ENCODE assay signal across 13 cellular contexts in genomic region chr6:77034161-77034560, GRCh38.
DNase-seq lines count a peak whose midpoint lies in the region; ATAC-seq and TF ChIP-seq lines count a peak whose summit lies in the region.
"Had no signal": no experiment of that assay in that cellular context is flagged by ENCODE, and none has a peak within 500 bp of the region (broad histone marks: within the 10 kb centered on the region; RNA-seq: fewer than 3 reads in every experiment).

No MANE protein-coding gene starts in this region.

- H3K4me1 ChIP-seq in mesodermal cell (ENCODE audit: control insufficient read depth, insufficient read depth, low read length, poor library complexity, severe bottlenecking) (peaks cover 19% of the 10 kb centered on the region), heart right ventricle (peaks cover 0 to 5% (median 0%) of the 10 kb centered on the region in 9 donors)
- H3K4me1 ChIP-seq: suprapubic skin had no signal

- no peaks in the 10 kb centered on the region for H3K36me3 ChIP-seq in mesodermal cell (ENCODE audit: control insufficient read depth, insufficient read depth, low read length)
- no peaks in the 10 kb centered on the region for H3K36me3 ChIP-seq in heart right ventricle
- H3K36me3 ChIP-seq: suprapubic skin had no signal

- H3K27ac ChIP-seq in mesodermal cell (ENCODE audit: low read depth, low read length, severe bottlenecking): peak overlapping the region; percentile 91
- H3K27ac ChIP-seq in heart right ventricle: no peak overlapping the region
- H3K27ac ChIP-seq: suprapubic skin had no signal

- H3K9me3 ChIP-seq in mesodermal cell (ENCODE audit: control insufficient read depth, low read length) (peaks cover 4% of the 10 kb centered on the region), heart right ventricle (peaks cover 0 to 37% (median 12%) of the 10 kb centered on the region in 11 donors)

- H3K4me3 Mint-ChIP-seq in endothelial cell (ENCODE audit: unreplicated experiment): no peak overlapping the region
- H3K4me3 Mint-ChIP-seq: central memory CD8-positive, alpha-beta T cell; neural crest cell had no signal

- no peak overlapping the region for H3K4me3 ChIP-seq in mesodermal cell (ENCODE audit: extremely low read depth, insufficient read depth, low read length, poor library complexity, severe bottlenecking)
- no peak overlapping the region for H3K4me3 ChIP-seq in heart right ventricle
- H3K4me3 ChIP-seq: suprapubic skin had no signal

- WGBS in mesodermal cell (ENCODE audit: insufficient coverage in 2 of 2), 2 experiments: 36 to 43% methylated on average over 1 to 2 of the region's 5 CpGs
- WGBS in heart right ventricle, 2 donors: 19 to 22% methylated on average over 5 of the region's 5 CpGs

- TF ChIP-seq CTCF in endothelial cell (IDR thresholded peaks at IDR 0.05; ENCODE audit: unreplicated experiment): no peak
- no peak for TF ChIP-seq CTCF in heart right ventricle (IDR thresholded peaks at IDR 0.05)

- intact Hi-C loops in heart right ventricle (cut with DNase I): no loop called here

- no peak for ATAC-seq in GM21423 (IDR thresholded peaks at IDR 0.05; ENCODE audit: unreplicated experiment)
- ATAC-seq in HG03378 (IDR thresholded peaks at IDR 0.05; ENCODE audit: unreplicated experiment): no peak
- no peak for ATAC-seq in heart right ventricle

- peaks cover 20% of the 10 kb centered on the region for H3K36me3 Mint-ChIP-seq in endothelial cell (ENCODE audit: low read depth, unreplicated experiment)

- in situ Hi-C loops in Caki2 (cut with HindIII; ENCODE audit: low pct_unique_long_range_greater_than_20kb, low sequenced_read_pairs): no loop called here

- DNase-seq in Caki2 (ENCODE audit: low read depth) (peak; percentile 4), NCI-H82 (lab: John Stamatoyannopoulos, UW) (peak; percentile 34), endothelial cell (ENCODE audit: low spot score) (peak; percentile 8), GM19240 (ENCODE audit: insufficient read length, low spot score) (no peak), heart right ventricle (no peak)
- DNase-seq: stimulated activated CD4-positive, alpha-beta T cell treated with anti-CD3 and anti-CD28 coated beads, Interleukin-4, amount 100 ng/mL, for 1 hour; T-helper 2 cell had no signal

- no peaks in the 10 kb centered on the region for H3K27me3 ChIP-seq in heart right ventricle
- H3K27me3 ChIP-seq: suprapubic skin had no signal

- H3K27me3 Mint-ChIP-seq in endothelial cell (ENCODE audit: unreplicated experiment): no peaks in the 10 kb centered on the region
- H3K27me3 Mint-ChIP-seq: central memory CD8-positive, alpha-beta T cell had no signal

- H3K4me1 Mint-ChIP-seq in endothelial cell (ENCODE audit: unreplicated experiment): peaks cover 5% of the 10 kb centered on the region
- H3K4me1 Mint-ChIP-seq: central memory CD8-positive, alpha-beta T cell; neural crest cell had no signal

- H3K9me3 Mint-ChIP-seq in endothelial cell (ENCODE audit: unreplicated experiment): peaks cover 11% of the 10 kb centered on the region
- H3K9me3 Mint-ChIP-seq: neural crest cell had no signal

- H3K27ac Mint-ChIP-seq in endothelial cell (ENCODE audit: unreplicated experiment): no peak overlapping the region

Comparison
In these comparisons a context has a peak if more than half of its experiments do, and no peak if none do; other contexts are left out.
1. DNase-seq: peak in Caki2 (single experiment), NCI-H82 (single experiment) and endothelial cell (single experiment); none in GM19240 (single experiment) and heart right ventricle (0 of 2).